Comparison of ENCODE assay signal across 19 cellular contexts in genomic region chr10:28551086-28551485, GRCh38. TPM values are rescaled to one million over a fixed set of nuclear protein-coding genes. Genes with fewer than 3 reads are reported as not detected.
DNase-seq lines count a peak whose midpoint lies in the region; FAIRE-seq and TF ChIP-seq lines count a peak whose summit lies in the region.
"Had no signal": no experiment of that assay in that cellular context is flagged by ENCODE, and none has a peak within 500 bp of the region (broad histone marks: within the 10 kb centered on the region; RNA-seq: fewer than 3 reads in every experiment).

No MANE protein-coding gene starts in this region.

- no peak overlapping the region for H3K18ac ChIP-seq in mesenchymal stem cell (ENCODE audit: low read depth in 1 of 2, low read length in 2 of 2)

- no peak for TF ChIP-seq CTCF in MCF 10A (IDR thresholded peaks at IDR 0.05; ENCODE audit: unreplicated experiment)
- TF ChIP-seq CTCF in breast epithelium (IDR thresholded peaks at IDR 0.05), result no peak
- no peak for TF ChIP-seq CTCF in HFFc6 (IDR thresholded peaks at IDR 0.05)
- TF ChIP-seq CTCF in bronchial epithelial cell (IDR thresholded peaks at IDR 0.05; ENCODE audit: insufficient read depth, low read length, severe bottlenecking), result no peak
- TF ChIP-seq CTCF in neutrophil (IDR thresholded peaks at IDR 0.05), result no peak
- no peak for TF ChIP-seq CTCF in lower leg skin (IDR thresholded peaks at IDR 0.05)

- H3K27me3 ChIP-seq in breast epithelium (no peaks in the 10 kb centered on the region), bronchial epithelial cell (ENCODE audit: control insufficient read depth, insufficient read depth, low read length) (no peaks in the 10 kb centered on the region), neutrophil (no peaks in the 10 kb centered on the region), mesenchymal stem cell (ENCODE audit: control insufficient read depth in 1 of 2, insufficient read depth in 1 of 2, low read length in 2 of 2) (no peaks in the 10 kb centered on the region)
- H3K27me3 ChIP-seq: esophagus squamous epithelium, SJSA1 had no signal

- H3K36me3 Mint-ChIP-seq in MCF 10A (ENCODE audit: insufficient read depth, unreplicated experiment) (peaks cover 92% of the 10 kb centered on the region), HFFc6 (ENCODE audit: low read depth) (peaks cover 52% of the 10 kb centered on the region)

- BruUV-seq in MCF 10A (replicated peaks; lab: Mats Ljungman, UMichigan), result TSS peak; percentile 5

- H3K9me3 ChIP-seq in breast epithelium (no peaks in the 10 kb centered on the region), neutrophil (no peaks in the 10 kb centered on the region), mesenchymal stem cell (ENCODE audit: control insufficient read depth, low read length) (no peaks in the 10 kb centered on the region)
- H3K9me3 ChIP-seq: esophagus squamous epithelium, SJSA1 had no signal

- H3K14ac ChIP-seq in mesenchymal stem cell (ENCODE audit: low read length in 2 of 2), result no peak overlapping the region

- H3K4me2 ChIP-seq in mesenchymal stem cell (ENCODE audit: low read length, poor library complexity, severe bottlenecking), result no peak overlapping the region

- H3K4me1 ChIP-seq in breast epithelium (no peaks in the 10 kb centered on the region), neutrophil (ENCODE audit: control insufficient read depth in 1 of 2, insufficient read depth in 1 of 2, low read depth in 1 of 2, low read length in 1 of 2) (peaks cover 0 to 10% of the 10 kb centered on the region in 2 experiments), mesenchymal stem cell (ENCODE audit: control insufficient read depth, insufficient read depth, low read depth, low read length) (peaks cover 4% of the 10 kb centered on the region)
- H3K4me1 ChIP-seq: SJSA1 had no signal

- no peak overlapping the region for H2AK5ac ChIP-seq in mesenchymal stem cell (ENCODE audit: low read length, severe bottlenecking)

- H4K91ac ChIP-seq in mesenchymal stem cell (ENCODE audit: low read length), result no peak overlapping the region

- no peak for TF ChIP-seq POLR2A in breast epithelium (IDR thresholded peaks at IDR 0.05)
- no peak for TF ChIP-seq POLR2A in lower leg skin (IDR thresholded peaks at IDR 0.05)

- H2BK12ac ChIP-seq in mesenchymal stem cell (ENCODE audit: low read length in 2 of 2), result no peak overlapping the region

- H3K4me3 Mint-ChIP-seq in MCF 10A (ENCODE audit: unreplicated experiment), result no peak overlapping the region
- H3K4me3 Mint-ChIP-seq in HFFc6, result no peak overlapping the region
- H3K4me3 Mint-ChIP-seq: dendritic cell treated with granulocyte-macrophage colony-stimulating factor and Interleukin-4, amounts not matched to agents 40 ng/mL and 50 ng/mL, for 4 days; H9 had no signal

- H3K9me3 Mint-ChIP-seq in MCF 10A (ENCODE audit: unreplicated experiment), result no peaks in the 10 kb centered on the region
- no peaks in the 10 kb centered on the region for H3K9me3 Mint-ChIP-seq in HFFc6
- H3K9me3 Mint-ChIP-seq: dendritic cell treated with granulocyte-macrophage colony-stimulating factor and Interleukin-4, amounts not matched to agents 40 ng/mL and 50 ng/mL, for 4 days; H9 had no signal

- no peak overlapping the region for H2AFZ ChIP-seq in mesenchymal stem cell (ENCODE audit: low read depth, low read length)

- no peak overlapping the region for H2BK5ac ChIP-seq in mesenchymal stem cell (ENCODE audit: low read depth, low read length, poor library complexity, severe bottlenecking)

- H3K27me3 Mint-ChIP-seq in MCF 10A (ENCODE audit: insufficient read depth, unreplicated experiment) (no peaks in the 10 kb centered on the region), HFFc6 (ENCODE audit: insufficient read depth) (no peaks in the 10 kb centered on the region)
- H3K27me3 Mint-ChIP-seq: dendritic cell treated with granulocyte-macrophage colony-stimulating factor and Interleukin-4, amounts not matched to agents 40 ng/mL and 50 ng/mL, for 4 days had no signal

- H3K36me3 ChIP-seq in breast epithelium (no peaks in the 10 kb centered on the region), bronchial epithelial cell (ENCODE audit: control insufficient read depth, insufficient read depth, low read length) (peaks cover 1% of the 10 kb centered on the region), neutrophil (peaks cover 57% of the 10 kb centered on the region), mesenchymal stem cell (ENCODE audit: control insufficient read depth in 1 of 2, insufficient read depth in 2 of 2, low read depth in 1 of 2, low read length in 2 of 2) (peaks cover 12 to 78% of the 10 kb centered on the region in 2 experiments)

- no peak overlapping the region for H2BK120ac ChIP-seq in mesenchymal stem cell (ENCODE audit: low read depth, low read length)

- no peak overlapping the region for H3K4ac ChIP-seq in mesenchymal stem cell (ENCODE audit: low read depth in 1 of 2, low read length in 2 of 2)

- intact Hi-C loops in MCF 10A (cut with micrococcal nuclease), result no loop called here
- intact Hi-C loops in breast epithelium (cut with DNase I; ENCODE audit: low total_unique reads), result no loop called here
- intact Hi-C loops in lower leg skin (cut with DNase I; ENCODE audit: low total_unique reads), result no loop called here

- H3K4me1 Mint-ChIP-seq in MCF 10A (ENCODE audit: insufficient read depth, unreplicated experiment) (peaks cover 52% of the 10 kb centered on the region), HFFc6 (ENCODE audit: low read depth) (peaks cover 71% of the 10 kb centered on the region)

- no peaks in the 10 kb centered on the region for H3K79me1 ChIP-seq in mesenchymal stem cell (replicated peaks; ENCODE audit: low read length, poor library complexity, severe bottlenecking)

- POLR2A ChIA-PET in MCF 10A (lab: Yijun Ruan, JAX), result interaction anchor here (0.7 to 0.9 kb wide), 2 partner anchors 13 to 15 kb away, joined by 3 read pairs; no protein-coding TSS in a partner anchor

- H3K9ac ChIP-seq in mesenchymal stem cell (ENCODE audit: low read length), result no peak overlapping the region

- H4K8ac ChIP-seq in mesenchymal stem cell (ENCODE audit: low read length), result no peak overlapping the region

- peak overlapping the region; percentile 91 for H3K27ac Mint-ChIP-seq in MCF 10A (ENCODE audit: low read depth, unreplicated experiment)
- peak overlapping the region; percentile 66 for H3K27ac Mint-ChIP-seq in HFFc6

- WGBS in lower leg skin, 2 donors, result 56 to 59% methylated on average over 3 of the region's 3 CpGs
- WGBS in mesenchymal stem cell, result 100% methylated on average over 2 of the region's 3 CpGs

- peak; percentile 36 for FAIRE-seq in bronchial epithelial cell (lab: Jason Lieb, UNC)
- FAIRE-seq: islet of Langerhans had no signal

- H3K4me3 ChIP-seq in breast epithelium, result no peak overlapping the region
- no peak overlapping the region for H3K4me3 ChIP-seq in bronchial epithelial cell (ENCODE audit: low read depth, low read length)
- no peak overlapping the region for H3K4me3 ChIP-seq in neutrophil (ENCODE audit: low read depth in 1 of 2, low read length in 1 of 2)
- H3K4me3 ChIP-seq in lower leg skin (ENCODE audit: low read depth, poor library complexity, severe bottlenecking), result no peak overlapping the region
- no peak overlapping the region for H3K4me3 ChIP-seq in mesenchymal stem cell (ENCODE audit: insufficient read depth in 1 of 2, low read depth in 1 of 2, low read length in 2 of 2)
- H3K4me3 ChIP-seq: esophagus squamous epithelium, SJSA1 had no signal

- H2BK15ac ChIP-seq in mesenchymal stem cell (ENCODE audit: low read depth, poor library complexity, severe bottlenecking), result no peak overlapping the region

- H3K23ac ChIP-seq in mesenchymal stem cell (ENCODE audit: low read length in 2 of 2), result no peak overlapping the region

- DNase-seq in MCF 10A (ENCODE audit: unreplicated experiment), result no peak
- no peak for DNase-seq in breast epithelium (ENCODE audit: low spot score in 2 of 2)
- no peak for DNase-seq in HFFc6
- DNase-seq in bronchial epithelial cell (ENCODE audit: low read depth), result peak; percentile 15
- DNase-seq in stimulated activated CD4-positive, alpha-beta T cell treated with anti-CD3 and anti-CD28 coated beads, Interleukin-12 subunit alpha, Interleukin-12 subunit beta, amount 100 ng/mL, for 4 hours, result no peak
- no peak for DNase-seq in lower leg skin (ENCODE audit: low spot score in 2 of 2)
- DNase-seq in mesenchymal stem cell, result no peak
- DNase-seq: anterior cingulate cortex; esophagus squamous epithelium; H9; head of caudate nucleus; NCI-H1930; NCI-H510A; occipital lobe; stimulated activated CD4-positive, alpha-beta T cell treated with anti-CD3 and anti-CD28 coated beads, Interleukin-2, amount 100 ng/mL, for 48 hours had no signal

- CTCF ChIA-PET in MCF 10A (lab: Yijun Ruan, JAX), result interaction anchor here (0.5 to 1.1 kb wide), 2 partner anchors 78 to 105 kb away, joined by 3 to 4 read pairs; no protein-coding TSS in a partner anchor

- H3K27ac ChIP-seq in breast epithelium, result peak overlapping the region in 1 of 2 donors; percentile 40
- peak overlapping the region; percentile 28 for H3K27ac ChIP-seq in neutrophil
- H3K27ac ChIP-seq in mesenchymal stem cell (ENCODE audit: low read length, poor library complexity, severe bottlenecking), result no peak overlapping the region
- H3K27ac ChIP-seq: esophagus squamous epithelium, SJSA1 had no signal

RNA-seq across cellular contexts. Expression of gene WAC, which starts 18.2 kb away (rescaled TPM):
- total RNA-seq in MCF 10A (2022) (151 and 155 TPM in 2 replicates), breast epithelium (100 to 1,000 TPM; 124 to 180 (median 142) TPM), bronchial epithelial cell (36.6 and 56.5 TPM in 2 replicates), lower leg skin (100 to 1,000 TPM in 1 of 4 donors, 10 to 100 TPM in 3; 86.2 to 139 (median 92.9) TPM)
- total RNA-seq in HFFc6 (2021; fragmentation: NEBNext Ultra II Directional; extraction: Animal tissue kit (Norgen Biotek cat#: 25700)), result 10 to 100 TPM; 67.2 to 81.5 (median 74.3) TPM
- 94.3 TPM for polyA plus RNA-seq in mesenchymal stem cell (2013, experiment 1 of 2)
- 90.8 TPM for polyA plus RNA-seq in mesenchymal stem cell (2013, experiment 2 of 2)
